8 cellular contexts compared by ENCODE assay signal in genomic region chr5:442335-443238, GRCh38. TPM values are rescaled to one million over a fixed set of nuclear protein-coding genes. Genes with fewer than 3 reads are reported as not detected.
A peak's percentile ranks its signal among the peaks of the same experiment; 100 is the strongest.
DNase-seq lines count a peak whose midpoint lies in the region; ATAC-seq, FAIRE-seq and TF ChIP-seq lines count a peak whose summit lies in the region.

EXOC3 (plus strand) TSS chr5:443176; CDS start chr5:446206, 3,030 bp downstream.

- H3K36me3 Mint-ChIP-seq in HFFc6 (ENCODE audit: low read depth) (peaks cover 15% of the 10 kb centered on the region), T-helper 17 cell (ENCODE audit: low read depth) (peaks cover 3% of the 10 kb centered on the region)

- ATAC-seq in T-helper 17 cell = peak; percentile 85
- ATAC-seq in left ventricle myocardium superior = peak; percentile 96

- H3K4me1 Mint-ChIP-seq in HFFc6 (ENCODE audit: low read depth) (peaks cover 35% of the 10 kb centered on the region), T-helper 17 cell (peaks cover 31% of the 10 kb centered on the region)

- DNase-seq in GM12865 (ENCODE audit: low read depth) (peak; percentile 86), HFFc6 (peak; percentile 26), NB4 (ENCODE audit: low read depth) (peak; percentile 89), T-helper 17 cell (peak; percentile 62 to 70 (median 69)), amniotic stem cell (lab: John Stamatoyannopoulos, UW) (peak; percentile 52), left ventricle myocardium superior (peak; percentile 88), putamen (ENCODE audit: low spot score) (peak; percentile 71), urothelium cell line (ENCODE audit: low spot score) (peak; percentile 98)

- H3K9me3 ChIP-seq in T-helper 17 cell (ENCODE audit: control insufficient read depth, low read length, poor library complexity, severe bottlenecking) = no peaks in the 10 kb centered on the region

- no peak for FAIRE-seq in urothelium cell line (lab: Jason Lieb, UNC)

- H3K27me3 Mint-ChIP-seq in HFFc6 (ENCODE audit: insufficient read depth) (peaks cover 12% of the 10 kb centered on the region), T-helper 17 cell (no peaks in the 10 kb centered on the region)

- intact Hi-C loops in left ventricle myocardium superior (cut with micrococcal nuclease) = no loop called here

- peak; percentile 84 for TF ChIP-seq POLR2A in NB4 (IDR thresholded peaks at IDR 0.05; ENCODE audit: extremely low read depth, insufficient read length)

- TF ChIP-seq CTCF in GM12865 (IDR thresholded peaks at IDR 0.05; ENCODE audit: insufficient read depth, low read depth, low read length, missing control alignments) (no peak), HFFc6 (IDR thresholded peaks at IDR 0.05) (no peak), NB4 (IDR thresholded peaks at IDR 0.05; ENCODE audit: low read depth, low read length) (no peak)

- H3K4me3 ChIP-seq in GM12865 (ENCODE audit: low read depth, low read length) (peak within 1 kb of the TSS; percentile 92), NB4 (ENCODE audit: low read depth, low read length) (peak within 1 kb of the TSS; percentile 97)

- peak within 1 kb of the TSS; percentile 97 for H3K4me3 Mint-ChIP-seq in HFFc6
- peak within 1 kb of the TSS; percentile 95 for H3K4me3 Mint-ChIP-seq in T-helper 17 cell

- H3K9me3 Mint-ChIP-seq in HFFc6 = no peaks in the 10 kb centered on the region

- H3K27ac Mint-ChIP-seq in HFFc6 (peak within 1 kb of the TSS; percentile 90), T-helper 17 cell (peak within 1 kb of the TSS; percentile 87)

RNA-seq across cellular contexts. Expression of gene EXOC3, which starts in this region (rescaled TPM):
- 10 to 100 TPM; 46.8 to 54.1 (median 50.3) TPM for total RNA-seq in HFFc6 (2021; fragmentation: NEBNext Ultra II Directional; extraction: Animal tissue kit (Norgen Biotek cat#: 25700))
- total RNA-seq in T-helper 17 cell (10 to 100 TPM; 71.3 to 86.3 TPM), left ventricle myocardium superior (49.1 TPM)

Comparison
In these comparisons a context has a peak if more than half of its experiments do, and no peak if none do; other contexts are left out.
1. Peak in every context shown above with its lines: DNase-seq, ATAC-seq and H3K4me3 ChIP-seq.
2. DNase-seq: peak in every context shown above with its lines; median percentile 98 in urothelium cell line; 89 in NB4; 88 in left ventricle myocardium superior; 86 in GM12865; 71 in putamen; 69 in T-helper 17 cell; 52 in amniotic stem cell; 26 in HFFc6.